Comparison of ENCODE assay signal across 24 cellular contexts in genomic region chr9:99783799-99784198, GRCh38.
"Had no signal": no experiment of that assay in that cellular context is flagged by ENCODE, and none has a peak within 500 bp of the region (broad histone marks: within the 10 kb centered on the region; RNA-seq: fewer than 3 reads in every experiment).

No MANE protein-coding gene starts in this region.

- H3K27ac ChIP-seq: Peyer's patch, RWPE1, SJCRH30, VCaP had no signal

- H3K9me3 ChIP-seq: Peyer's patch, SJCRH30, SK-N-SH had no signal

- H3K4me3 ChIP-seq: Peyer's patch, SJCRH30 had no signal

- H3K4me1 ChIP-seq: Peyer's patch had no signal

- H3K27me3 ChIP-seq: Peyer's patch, SJCRH30 had no signal

- H3K9me2 ChIP-seq: SK-N-SH had no signal

- H3K4me3 Mint-ChIP-seq: activated CD4-positive, alpha-beta T cell treated with anti-CD3 and anti-CD28 coated beads for 36 hours; activated CD8-positive, alpha-beta T cell treated with anti-CD3 and anti-CD28 coated beads, Interleukin-2, amount 10 ng/mL, durations not matched to agents 7 days and 5 days; activated T-cell treated with anti-CD3 and anti-CD28 coated beads, Interleukin-2, amount 50 U/mL, for 24 hours; activated T-helper 1 cell treated with anti-CD3 and anti-CD28 coated beads, Interleukin-12 subunit alpha, Interleukin-12 subunit beta, Interleukin-2, Interleukin-4 antibody, amounts not matched to agents 30 ng/mL and 10 ng/mL and 1 ng/mL, durations not matched to agents 14 hours and 24 hours and 36 hours; brain; central memory CD8-positive, alpha-beta T cell had no signal

- H3K9me3 Mint-ChIP-seq: activated naive CD4-positive, alpha-beta T cell treated with anti-CD3 and anti-CD28 coated beads, Interleukin-2, amount 50 U/mL, for 72 hours; activated T-cell treated with anti-CD3 and anti-CD28 coated beads, Interleukin-2, amount 50 U/mL, for 24 hours; central memory CD8-positive, alpha-beta T cell had no signal

- DNase-seq: activated CD4-positive, alpha-beta T cell treated with anti-CD3 and anti-CD28 coated beads for 36 hours; activated CD4-positive, alpha-beta T cell treated with anti-CD3 and anti-CD28 coated beads, Interleukin-2, amount 50 U/mL, for 4 hours; activated CD8-positive, alpha-beta T cell treated with anti-CD3 and anti-CD28 coated beads, Interleukin-2, amount 10 ng/mL, durations not matched to agents 7 days and 5 days; activated effector memory CD4-positive, alpha-beta T cell treated with Interleukin-2 at 50 U/mL for 16 hours; activated naive CD4-positive, alpha-beta T cell treated with Interleukin-2 at 50 U/mL for 16 hours; activated T-cell treated with anti-CD3 and anti-CD28 coated beads, Interleukin-2, amount 50 U/mL, for 24 hours; amygdala; NCI-H1048; NCI-H2029; NCI-H2107; NCI-H510A treated with DMSO at 0.1 percent for 48 hours; NCI-H69; NK-92 treated with Interleukin-12 subunit alpha and Interleukin-12 subunit beta, amount 100 ng/mL, for 24 hours; Peyer's patch; Right ventricle myocardium superior; SJCRH30; SK-N-SH; T-helper 1 cell had no signal

- H3K4me2 ChIP-seq: SK-N-SH had no signal

- ATAC-seq: activated CD4-positive, alpha-beta T cell treated with anti-CD3 and anti-CD28 coated beads for 36 hours; activated CD8-positive, alpha-beta T cell treated with anti-CD3 and anti-CD28 coated beads, Interleukin-2, amount 10 ng/mL, durations not matched to agents 7 days and 5 days had no signal

- H3K9ac ChIP-seq: SK-N-SH had no signal

- H3K4me1 Mint-ChIP-seq: brain; central memory CD8-positive, alpha-beta T cell had no signal

- H3K27ac Mint-ChIP-seq: activated CD4-positive, alpha-beta T cell treated with anti-CD3 and anti-CD28 coated beads for 36 hours; activated CD8-positive, alpha-beta T cell treated with anti-CD3 and anti-CD28 coated beads, Interleukin-2, amount 10 ng/mL, durations not matched to agents 7 days and 5 days; activated naive CD4-positive, alpha-beta T cell treated with anti-CD3 and anti-CD28 coated beads, Interleukin-2, amount 50 U/mL, for 72 hours; activated T-cell treated with anti-CD3 and anti-CD28 coated beads, Interleukin-2, amount 50 U/mL, for 24 hours; activated T-helper 1 cell treated with anti-CD3 and anti-CD28 coated beads, Interleukin-12 subunit alpha, Interleukin-12 subunit beta, Interleukin-2, Interleukin-4 antibody, amounts not matched to agents 30 ng/mL and 10 ng/mL and 1 ng/mL, durations not matched to agents 14 hours and 24 hours and 36 hours; brain had no signal

- H3K36me3 Mint-ChIP-seq: activated naive CD4-positive, alpha-beta T cell treated with anti-CD3 and anti-CD28 coated beads, Interleukin-2, amount 50 U/mL, for 72 hours; brain had no signal

- H3K36me3 ChIP-seq: Peyer's patch, SJCRH30 had no signal
